In genomic region chr12:49092086-49092815, GRCh38 we compare ENCODE assay signal across 8 cellular contexts. TPM values are rescaled to one million over a fixed set of nuclear protein-coding genes. Genes with fewer than 3 reads are reported as not detected.
DNase-seq lines count a peak whose midpoint lies in the region; ATAC-seq and TF ChIP-seq lines count a peak whose summit lies in the region.

No MANE protein-coding gene starts in this region.

- peaks cover 0 to 37% of the 10 kb centered on the region in 2 experiments; a peak in 1 of 4 replicates for H3K4me1 ChIP-seq in SK-N-SH (ENCODE audit: control insufficient read depth in 1 of 2, insufficient read depth in 2 of 2, low read depth in 1 of 2, low read length in 1 of 2)
- peaks cover 20% of the 10 kb centered on the region for H3K4me1 ChIP-seq in iPS-15b (ENCODE audit: control insufficient read depth, insufficient read depth, low read length)

- TF ChIP-seq EP300 in SK-N-SH (IDR thresholded peaks at IDR 0.05; ENCODE audit: borderline replicate concordance in 1 of 2, low read depth in 1 of 2, low read length in 1 of 2) = no peak

- H3F3A ChIP-seq in SK-N-SH (replicated peaks; ENCODE audit: insufficient read depth) = peaks cover 3% of the 10 kb centered on the region

- peak overlapping the region; percentile 8 for H3K4me3 Mint-ChIP-seq in activated naive CD8-positive, alpha-beta T cell treated with anti-CD3 and anti-CD28 coated beads, Interleukin-2, amount 50 U/mL, for 24 hours

- H3K4me2 ChIP-seq in SK-N-SH = peak overlapping the region; percentile 75

- H3K4me3 ChIP-seq in H7 (ENCODE audit: insufficient read depth, low read depth, low read length) = peak overlapping the region; percentile 24
- peak overlapping the region; percentile 20 to 48; a peak in 1 of 4 replicates for H3K4me3 ChIP-seq in SK-N-SH (ENCODE audit: low read depth in 2 of 2, low read length in 1 of 2)
- H3K4me3 ChIP-seq in iPS-15b (ENCODE audit: low read depth, low read length) = peak overlapping the region; percentile 33

- no peak overlapping the region for H3K27ac Mint-ChIP-seq in activated naive CD8-positive, alpha-beta T cell treated with anti-CD3 and anti-CD28 coated beads, Interleukin-2, amount 50 U/mL, for 24 hours

- peak; percentile 51 for TF ChIP-seq RAD21 in SK-N-SH (IDR thresholded peaks at IDR 0.05; ENCODE audit: low read length)

- no peak overlapping the region for H3K27ac ChIP-seq in SK-N-SH (ENCODE audit: low read depth in 2 of 2, low read length in 1 of 2)

- H3K9me3 Mint-ChIP-seq in activated naive CD8-positive, alpha-beta T cell treated with anti-CD3 and anti-CD28 coated beads, Interleukin-2, amount 50 U/mL, for 24 hours = no peaks in the 10 kb centered on the region

- POLR2A ChIA-PET in SK-N-SH (lab: Yijun Ruan, JAX) = interaction anchor here (0.5 to 1.3 kb wide), 4 partner anchors 13 to 96 kb away, joined by 3 to 7 read pairs (median 3); partner anchors contain the start of gene TUBA1B

- 18% methylated on average over 20 of the region's 32 CpGs for WGBS in SK-N-SH (ENCODE audit: low lambda C conversion rate)

- no peaks in the 10 kb centered on the region for H4K20me1 ChIP-seq in SK-N-SH (ENCODE audit: insufficient read depth)

- ATAC-seq in activated naive CD8-positive, alpha-beta T cell treated with anti-CD3 and anti-CD28 coated beads, Interleukin-2, amount 50 U/mL, for 24 hours = peak; percentile 31

- peak; percentile 68 for DNase-seq in ACHN
- DNase-seq in H7 = peak; percentile 92
- peak; percentile 77 for DNase-seq in SK-N-SH
- peak; percentile 70 for DNase-seq in activated naive CD8-positive, alpha-beta T cell treated with anti-CD3 and anti-CD28 coated beads, Interleukin-2, amount 50 U/mL, for 24 hours
- peak in 3 of 4 experiments; percentile 34 to 57 (median 37) for DNase-seq in stimulated activated CD4-positive, alpha-beta T cell treated with anti-CD3 and anti-CD28 coated beads, Interleukin-1b, Interleukin-23, amount 100 ng/mL, for 24 hours (ENCODE audit: low read depth in 4 of 4, low spot score in 1 of 4)
- DNase-seq in GOT3 (lab: John Stamatoyannopoulos, UW) = no peak
- DNase-seq in H4 (ENCODE audit: low spot score) = no peak

- no peaks in the 10 kb centered on the region for H3K9me2 ChIP-seq in SK-N-SH

- H3K9me3 ChIP-seq in SK-N-SH = no peaks in the 10 kb centered on the region
- no peaks in the 10 kb centered on the region for H3K9me3 ChIP-seq in iPS-15b (ENCODE audit: control insufficient read depth, insufficient read depth, low read length)

- peak overlapping the region; percentile 68; the same call in 1 of the 2 replicates for H2AFZ ChIP-seq in SK-N-SH (ENCODE audit: low read depth)

- in situ Hi-C loops in ACHN (cut with HindIII; ENCODE audit: low pct_ligation_motif_present, low pct_unique_long_range_greater_than_20kb, low sequenced_read_pairs) = no loop called here

- H3K36me3 ChIP-seq in H7 (replicated peaks; ENCODE audit: control insufficient read depth, insufficient read depth, low read length) = peaks cover 3% of the 10 kb centered on the region
- H3K36me3 ChIP-seq in SK-N-SH (replicated peaks in 1 of 2; ENCODE audit: control insufficient read depth in 1 of 2, insufficient read depth in 2 of 2, low read length in 1 of 2) = peaks cover 3 to 9% of the 10 kb centered on the region in 2 experiments
- H3K36me3 ChIP-seq in iPS-15b (ENCODE audit: control insufficient read depth, insufficient read depth, low read length) = peaks cover 4% of the 10 kb centered on the region

- H3K27me3 ChIP-seq in H7 (ENCODE audit: control insufficient read depth, insufficient read depth, low read length) (peaks cover 81% of the 10 kb centered on the region), SK-N-SH (ENCODE audit: insufficient read depth) (peaks cover 12% of the 10 kb centered on the region; the same call in 1 of the 2 replicates), iPS-15b (ENCODE audit: control insufficient read depth, insufficient read depth, low read length) (peaks cover 84% of the 10 kb centered on the region)

- H3K27me3 Mint-ChIP-seq in activated naive CD8-positive, alpha-beta T cell treated with anti-CD3 and anti-CD28 coated beads, Interleukin-2, amount 50 U/mL, for 24 hours = peaks cover 61% of the 10 kb centered on the region

- no peak overlapping the region for H3K9ac ChIP-seq in SK-N-SH
- H3K9ac ChIP-seq in iPS-15b (ENCODE audit: low read depth, low read length) = no peak overlapping the region

- peak; percentile 53 for TF ChIP-seq CTCF in SK-N-SH (IDR thresholded peaks at IDR 0.05)

- CTCF ChIA-PET in SK-N-SH (lab: Yijun Ruan, JAX) = interaction anchor here (0.5 to 25.0 kb wide), 32 partner anchors 8 to 614 kb away, joined by 3 to 315 read pairs (median 4); partner anchors contain the start of genes LMBR1L, RHEBL1 and TUBA1B

- no peaks in the 10 kb centered on the region for H3K79me2 ChIP-seq in SK-N-SH (ENCODE audit: insufficient read depth)

- peaks cover 5% of the 10 kb centered on the region for H3K36me3 Mint-ChIP-seq in activated naive CD8-positive, alpha-beta T cell treated with anti-CD3 and anti-CD28 coated beads, Interleukin-2, amount 50 U/mL, for 24 hours (ENCODE audit: low read depth)

- peaks cover 56% of the 10 kb centered on the region for H3K4me1 Mint-ChIP-seq in activated naive CD8-positive, alpha-beta T cell treated with anti-CD3 and anti-CD28 coated beads, Interleukin-2, amount 50 U/mL, for 24 hours

TF ChIP-seq in SK-N-SH, 30 proteins besides CTCF, POLR2A, EP300 and RAD21:
- TF ChIP-seq GATA2 (CRISPR knock-in tag; IDR thresholded peaks at IDR 0.05) (0 out of 2 replicates have a peak, but pooled peaks have one; percentile 27), YY1 (IDR thresholded peaks at IDR 0.05; ENCODE audit: low read depth) (no peak), SMC3 (IDR thresholded peaks at IDR 0.05; ENCODE audit: low read depth, low read length) (0 out of 2 replicates have a peak, but pooled peaks have one; percentile 12)

RNA-seq across cellular contexts. Expression of gene DHH, which starts 2.4 kb away (rescaled TPM):
- total RNA-seq in H7 (2014; rRNA removed; shearing (Covaris generic)) = not detected in 2 replicates
- 0.08 and 0.13 TPM in 2 replicates for polyA plus RNA-seq in SK-N-SH (2012; rRNA removed)
- polyA plus RNA-seq in SK-N-SH (2012; cell fraction: cytosol; rRNA removed) = 0.03 and 0.08 TPM in 2 replicates
- 0.12 and 0.14 TPM in 2 replicates for polyA plus RNA-seq in SK-N-SH (2012; cell fraction: nucleus; rRNA removed)
- 0.02 TPM in 1 of 2 replicates, not detected in the other for total RNA-seq in H4 (2014; rRNA removed; shearing (Covaris generic))

RNA-seq across cellular contexts. Expression of gene LMBR1L, which starts 18.4 kb away (rescaled TPM):
- total RNA-seq in H7 (2014; rRNA removed; shearing (Covaris generic)) = 63.0 and 75.6 TPM in 2 replicates
- 43.0 and 61.4 TPM in 2 replicates for polyA plus RNA-seq in SK-N-SH (2012; rRNA removed)
- 21.9 and 25.6 TPM in 2 replicates for polyA plus RNA-seq in SK-N-SH (2012; cell fraction: cytosol; rRNA removed)
- 223 and 317 TPM in 2 replicates for polyA plus RNA-seq in SK-N-SH (2012; cell fraction: nucleus; rRNA removed)
- total RNA-seq in H4 (2014; rRNA removed; shearing (Covaris generic)) = 10.6 and 27.3 TPM in 2 replicates

RNA-seq across cellular contexts. Expression of gene RHEBL1, which starts 22.5 kb away (rescaled TPM):
- total RNA-seq in H7 (2014; rRNA removed; shearing (Covaris generic)) = 5.5 and 7.1 TPM in 2 replicates
- polyA plus RNA-seq in SK-N-SH (2012; rRNA removed) = 2.2 and 2.3 TPM in 2 replicates
- 1.6 and 2.9 TPM in 2 replicates for polyA plus RNA-seq in SK-N-SH (2012; cell fraction: cytosol; rRNA removed)
- 1.4 and 2.4 TPM in 2 replicates for polyA plus RNA-seq in SK-N-SH (2012; cell fraction: nucleus; rRNA removed)
- 0.99 and 2.4 TPM in 2 replicates for total RNA-seq in H4 (2014; rRNA removed; shearing (Covaris generic))

RNA-seq across cellular contexts. Expression of gene KMT2D, which starts 31.7 kb away (rescaled TPM):
- 16.2 and 20.8 TPM in 2 replicates for total RNA-seq in H7 (2014; rRNA removed; shearing (Covaris generic))
- 16.3 and 30.5 TPM in 2 replicates for polyA plus RNA-seq in SK-N-SH (2012; rRNA removed)
- polyA plus RNA-seq in SK-N-SH (2012; cell fraction: cytosol; rRNA removed) = 12.4 and 21.2 TPM in 2 replicates
- 73.8 and 91.4 TPM in 2 replicates for polyA plus RNA-seq in SK-N-SH (2012; cell fraction: nucleus; rRNA removed)
- total RNA-seq in H4 (2014; rRNA removed; shearing (Covaris generic)) = 6.9 and 9.4 TPM in 2 replicates

RNA-seq across cellular contexts. Expression of gene TUBA1B, which starts 38.9 kb away (rescaled TPM):
- 3,556 and 4,028 TPM in 2 replicates for total RNA-seq in H7 (2014; rRNA removed; shearing (Covaris generic))
- polyA plus RNA-seq in SK-N-SH (2012; rRNA removed) = 2,454 and 2,856 TPM in 2 replicates
- polyA plus RNA-seq in SK-N-SH (2012; cell fraction: cytosol; rRNA removed) = 1,826 and 2,117 TPM in 2 replicates
- polyA plus RNA-seq in SK-N-SH (2012; cell fraction: nucleus; rRNA removed) = 970 and 1,206 TPM in 2 replicates
- total RNA-seq in H4 (2014; rRNA removed; shearing (Covaris generic)) = 3,840 and 4,099 TPM in 2 replicates

Comparison
In these comparisons a context has a peak if more than half of its experiments do, and no peak if none do; other contexts are left out.
1. DNase-seq: peak in ACHN (single experiment), H7 (single experiment), SK-N-SH (single experiment), activated naive CD8-positive, alpha-beta T cell treated with anti-CD3 and anti-CD28 coated beads, Interleukin-2, amount 50 U/mL, for 24 hours (single experiment) and stimulated activated CD4-positive, alpha-beta T cell treated with anti-CD3 and anti-CD28 coated beads, Interleukin-1b, Interleukin-23, amount 100 ng/mL, for 24 hours (3 of 4); none in GOT3 (single experiment) and H4 (single experiment).
2. Peak in every context shown above with its lines, with median percentiles within 50 percentile points of each other: H3K4me3 ChIP-seq.